In genomic region chrX:2774776-2775175, GRCh38 we compare ENCODE assay signal across 33 cellular contexts. TPM values are rescaled to one million over a fixed set of nuclear protein-coding genes. Genes with fewer than 3 reads are reported as not detected.
"Had no signal": no experiment of that assay in that cellular context is flagged by ENCODE, and none has a peak within 500 bp of the region (broad histone marks: within the 10 kb centered on the region; RNA-seq: fewer than 3 reads in every experiment).

No MANE protein-coding gene starts in this region.

- H3K9me3 Mint-ChIP-seq: natural killer cell had no signal

- H3K36me3 ChIP-seq: left lung, lower lobe of right lung, neural progenitor cell, neutrophil, sigmoid colon, spleen, thoracic aorta, uterus had no signal

- H3K27ac Mint-ChIP-seq: mesothelial cell of epicardium; natural killer cell; nephron progenitor cell; neural progenitor cell; stimulated activated effector memory CD8-positive, alpha-beta T cell treated with anti-CD3 and anti-CD28 coated beads, Interleukin-12 subunit alpha, Interleukin-12 subunit beta, amount 100 ng/mL, for 72 hours; stimulated activated naive CD8-positive, alpha-beta T cell treated with anti-CD3 and anti-CD28 coated beads, Interleukin-15, Interleukin-2, amounts not matched to agents 100 ng/mL and 50 ng/mL, for 24 hours had no signal

- FAIRE-seq: islet of Langerhans, kidney, small intestine had no signal

- H3K27me3 ChIP-seq: left lung, neural progenitor cell, neutrophil, sigmoid colon, spleen, suprapubic skin, tibial artery, uterus had no signal

- H3K79me2 ChIP-seq: parathyroid adenoma had no signal

- H3K4me1 ChIP-seq: left lung, lower lobe of right lung, neural progenitor cell, parathyroid adenoma, sigmoid colon, spleen, suprapubic skin, tibial artery, uterus had no signal

- H3K4me2 ChIP-seq: neural progenitor cell had no signal

- H3K4me3 Mint-ChIP-seq: immature natural killer cell; mesothelial cell of epicardium; naive B cell; natural killer cell; nephron progenitor cell; neural progenitor cell; stimulated activated effector memory CD8-positive, alpha-beta T cell treated with anti-CD3 and anti-CD28 coated beads, Interleukin-12 subunit alpha, Interleukin-12 subunit beta, amount 100 ng/mL, for 72 hours; stimulated activated naive CD8-positive, alpha-beta T cell treated with anti-CD3 and anti-CD28 coated beads, Interleukin-15, Interleukin-2, amounts not matched to agents 100 ng/mL and 50 ng/mL, for 24 hours had no signal

- H3K9me3 ChIP-seq: left lung, neutrophil, sigmoid colon, suprapubic skin, thoracic aorta, tibial artery had no signal

- H3K4me3 ChIP-seq: left lung, lower lobe of right lung, neural progenitor cell, sigmoid colon, spleen, suprapubic skin, thoracic aorta, tibial artery, uterus had no signal

- H2AFZ ChIP-seq: neural progenitor cell, parathyroid adenoma had no signal

- ATAC-seq: left colon; left lung; lower lobe of right lung; natural killer cell; right cardiac atrium; stimulated activated effector memory CD8-positive, alpha-beta T cell treated with anti-CD3 and anti-CD28 coated beads, Interleukin-12 subunit alpha, Interleukin-12 subunit beta, amount 100 ng/mL, for 72 hours had no signal

- H3K27ac ChIP-seq: left lung, lower lobe of right lung, neural progenitor cell, neutrophil, parathyroid adenoma, sigmoid colon, spleen, suprapubic skin, thoracic aorta, tibial artery, uterus had no signal

- H3K36me3 Mint-ChIP-seq: mesothelial cell of epicardium; neural progenitor cell; stimulated activated effector memory CD8-positive, alpha-beta T cell treated with anti-CD3 and anti-CD28 coated beads, Interleukin-12 subunit alpha, Interleukin-12 subunit beta, amount 100 ng/mL, for 72 hours had no signal

- H3K4me1 Mint-ChIP-seq: immature natural killer cell; mesothelial cell of epicardium; natural killer cell; neural progenitor cell; stimulated activated effector memory CD8-positive, alpha-beta T cell treated with anti-CD3 and anti-CD28 coated beads, Interleukin-12 subunit alpha, Interleukin-12 subunit beta, amount 100 ng/mL, for 72 hours had no signal

- H3K9ac ChIP-seq: neural progenitor cell, parathyroid adenoma had no signal

- DNase-seq: hypothalamus; immature natural killer cell; kidney; left colon; left lung; lower lobe of right lung; mammary epithelial cell; mesenchymal stem cell; naive B cell; natural killer cell; nephron progenitor cell; occipital lobe; retina; right cardiac atrium; sigmoid colon; small intestine; spleen; stimulated activated CD4-positive, alpha-beta T cell treated with anti-CD3 and anti-CD28 coated beads, Interleukin-4, amount 100 ng/mL, for 24 hours; stimulated activated naive CD4-positive, alpha-beta T cell; tibial artery; trophoblast cell; uterus had no signal

RNA-seq across cellular contexts. Expression of gene XG, which starts 22.9 kb away (rescaled TPM):
- total RNA-seq: occipital lobe, osteocyte had no signal
- polyA plus RNA-seq: immature natural killer cell had no signal

RNA-seq across cellular contexts. Expression of gene GYG2, which starts 54.0 kb away (rescaled TPM):
- total RNA-seq: mammary epithelial cell, mononuclear cell, natural killer cell had no signal
- polyA plus RNA-seq: immature natural killer cell, mammary epithelial cell had no signal
